In genomic region chr4:77349796-77350195, GRCh38 we compare ENCODE assay signal across 25 cellular contexts.
DNase-seq lines count a peak whose midpoint lies in the region; ATAC-seq, FAIRE-seq and TF ChIP-seq lines count a peak whose summit lies in the region.
"Had no signal": no experiment of that assay in that cellular context is flagged by ENCODE, and none has a peak within 500 bp of the region (broad histone marks: within the 10 kb centered on the region; RNA-seq: fewer than 3 reads in every experiment).

No MANE protein-coding gene starts in this region.

- ATAC-seq in HG03342 (IDR thresholded peaks at IDR 0.05; ENCODE audit: unreplicated experiment), result no peak
- ATAC-seq: activated CD8-positive, alpha-beta T cell treated with anti-CD3 and anti-CD28 coated beads for 36 hours; natural killer cell; pancreas; stimulated activated naive B cell treated with anti-CD40 and anti-IgM and Interleukin-4, amounts not matched to agents 10 μg/mL and 1 μg/mL and 100 μg/mL, for 72 hours had no signal

- no TSS peak for BruUV-seq in MCF 10A (replicated peaks; lab: Mats Ljungman, UMichigan)

- H3K4me1 ChIP-seq in breast epithelium, result no peaks in the 10 kb centered on the region
- H3K4me1 ChIP-seq: sigmoid colon, thyroid gland had no signal

- DNase-seq in MCF 10A (ENCODE audit: unreplicated experiment) (peak; percentile 33), breast epithelium (ENCODE audit: low spot score in 2 of 2) (no peak), NCI-H748 (lab: John Stamatoyannopoulos, UW; ENCODE audit: unreplicated experiment) (peak; percentile 82), bronchial epithelial cell (ENCODE audit: low read depth) (peak; percentile 96), stromal cell of bone marrow (ENCODE audit: low read depth) (peak; percentile 32), SIG-M5 treated with dmso at 0.1 percent for 504 hours (lab: John Stamatoyannopoulos, UW; ENCODE audit: unreplicated experiment) (no peak), NCI-H2107 (lab: John Stamatoyannopoulos, UW) (no peak)
- DNase-seq: activated B cell treated with CpG ODN at 0.5 μM for 24 hours; activated CD8-positive, alpha-beta T cell treated with anti-CD3 and anti-CD28 coated beads for 36 hours; activated naive CD4-positive, alpha-beta T cell treated with Interleukin-2 at 50 U/mL for 16 hours; activated T-cell treated with anti-CD3 and anti-CD28 coated beads, Interleukin-2, amount 50 U/mL, for 24 hours; aorta; KBM-7; natural killer cell; NCI-H2081 treated with DMSO at 0.1 percent for 48 hours; NCI-H526; pancreas; PC-9; sigmoid colon; stimulated activated naive B cell treated with anti-CD40 and anti-IgM and Interleukin-4, amounts not matched to agents 10 μg/mL and 1 μg/mL and 100 μg/mL, for 72 hours; thyroid gland had no signal

- no peak overlapping the region for H3K4me3 Mint-ChIP-seq in MCF 10A (ENCODE audit: unreplicated experiment)
- H3K4me3 Mint-ChIP-seq: activated B cell treated with CpG ODN at 0.5 μM for 24 hours; activated CD8-positive, alpha-beta T cell treated with anti-CD3 and anti-CD28 coated beads for 36 hours; activated T-cell treated with anti-CD3 and anti-CD28 coated beads, Interleukin-2, amount 50 U/mL, for 24 hours; CD14-positive monocyte; central memory CD8-positive, alpha-beta T cell; mesothelial cell of epicardium; natural killer cell; stimulated activated naive B cell treated with anti-CD40 and anti-IgM and Interleukin-4, amounts not matched to agents 10 μg/mL and 1 μg/mL and 100 μg/mL, for 72 hours had no signal

- intact Hi-C loops in MCF 10A (cut with micrococcal nuclease) (no loop called here), breast epithelium (cut with DNase I; ENCODE audit: low total_unique reads) (no loop called here)

- CTCF ChIA-PET in MCF 10A (lab: Yijun Ruan, JAX), result interaction anchor here (0.5 to 10.4 kb wide), 3 partner anchors 9 to 253 kb away, joined by 4 to 84 read pairs (median 30); no protein-coding TSS in a partner anchor

- peak; percentile 55 for FAIRE-seq in bronchial epithelial cell (lab: Jason Lieb, UNC)
- FAIRE-seq: pancreas had no signal

- POLR2A ChIA-PET in MCF 10A (lab: Yijun Ruan, JAX), result no interaction called here

- TF ChIP-seq CTCF in MCF 10A (IDR thresholded peaks at IDR 0.05; ENCODE audit: unreplicated experiment), result no peak
- TF ChIP-seq CTCF in breast epithelium (IDR thresholded peaks at IDR 0.05), result no peak
- TF ChIP-seq CTCF in bronchial epithelial cell (IDR thresholded peaks at IDR 0.05; ENCODE audit: insufficient read depth, low read length, severe bottlenecking), result no peak

- H3K36me3 ChIP-seq in breast epithelium (no peaks in the 10 kb centered on the region), bronchial epithelial cell (ENCODE audit: control insufficient read depth, insufficient read depth, low read length) (no peaks in the 10 kb centered on the region)
- H3K36me3 ChIP-seq: pancreas, sigmoid colon, thyroid gland had no signal

- no peak overlapping the region for H3K27ac ChIP-seq in breast epithelium
- H3K27ac ChIP-seq: pancreas, PC-9, sigmoid colon, thyroid gland had no signal

- peaks cover 9% of the 10 kb centered on the region for H3K4me1 Mint-ChIP-seq in MCF 10A (ENCODE audit: insufficient read depth, unreplicated experiment)
- H3K4me1 Mint-ChIP-seq: central memory CD8-positive, alpha-beta T cell; mesothelial cell of epicardium; natural killer cell had no signal

- no peak for TF ChIP-seq POLR2A in breast epithelium (IDR thresholded peaks at IDR 0.05)

- H3K36me3 Mint-ChIP-seq in MCF 10A (ENCODE audit: insufficient read depth, unreplicated experiment), result no peaks in the 10 kb centered on the region
- H3K36me3 Mint-ChIP-seq: CD14-positive monocyte; mesothelial cell of epicardium; natural killer cell; stimulated activated naive B cell treated with anti-CD40 and anti-IgM and Interleukin-4, amounts not matched to agents 10 μg/mL and 1 μg/mL and 100 μg/mL, for 72 hours had no signal

- H3K9me3 ChIP-seq in breast epithelium, result no peaks in the 10 kb centered on the region
- H3K9me3 ChIP-seq: pancreas, sigmoid colon, thyroid gland had no signal

- no peaks in the 10 kb centered on the region for H3K9me3 Mint-ChIP-seq in MCF 10A (ENCODE audit: unreplicated experiment)
- H3K9me3 Mint-ChIP-seq: activated B cell treated with CpG ODN at 0.5 μM for 24 hours; activated CD8-positive, alpha-beta T cell treated with anti-CD3 and anti-CD28 coated beads for 36 hours; activated T-cell treated with anti-CD3 and anti-CD28 coated beads, Interleukin-2, amount 50 U/mL, for 24 hours; central memory CD8-positive, alpha-beta T cell; mesothelial cell of epicardium; natural killer cell; stimulated activated naive B cell treated with anti-CD40 and anti-IgM and Interleukin-4, amounts not matched to agents 10 μg/mL and 1 μg/mL and 100 μg/mL, for 72 hours had no signal

- no peaks in the 10 kb centered on the region for H3K27me3 ChIP-seq in breast epithelium
- no peaks in the 10 kb centered on the region for H3K27me3 ChIP-seq in bronchial epithelial cell (ENCODE audit: control insufficient read depth, insufficient read depth, low read length)
- H3K27me3 ChIP-seq: pancreas, sigmoid colon, thyroid gland had no signal

- H3K27me3 Mint-ChIP-seq in MCF 10A (ENCODE audit: insufficient read depth, unreplicated experiment), result no peaks in the 10 kb centered on the region
- H3K27me3 Mint-ChIP-seq: stimulated activated naive B cell treated with anti-CD40 and anti-IgM and Interleukin-4, amounts not matched to agents 10 μg/mL and 1 μg/mL and 100 μg/mL, for 72 hours had no signal

- no peak overlapping the region for H3K4me3 ChIP-seq in breast epithelium
- H3K4me3 ChIP-seq in bronchial epithelial cell (ENCODE audit: low read depth, low read length), result no peak overlapping the region
- H3K4me3 ChIP-seq: pancreas, PC-9, sigmoid colon, thyroid gland had no signal

- H3K27ac Mint-ChIP-seq in MCF 10A (ENCODE audit: low read depth, unreplicated experiment), result peak overlapping the region; percentile 39
- H3K27ac Mint-ChIP-seq: activated B cell treated with CpG ODN at 0.5 μM for 24 hours; activated CD8-positive, alpha-beta T cell treated with anti-CD3 and anti-CD28 coated beads for 36 hours; activated T-cell treated with anti-CD3 and anti-CD28 coated beads, Interleukin-2, amount 50 U/mL, for 24 hours; CD14-positive monocyte; mesothelial cell of epicardium; natural killer cell; stimulated activated naive B cell treated with anti-CD40 and anti-IgM and Interleukin-4, amounts not matched to agents 10 μg/mL and 1 μg/mL and 100 μg/mL, for 72 hours had no signal

Comparison
In these comparisons a context has a peak if more than half of its experiments do, and no peak if none do; other contexts are left out.
1. DNase-seq: peak in MCF 10A (single experiment), NCI-H748 (single experiment), bronchial epithelial cell (single experiment) and stromal cell of bone marrow (single experiment); none in breast epithelium (0 of 2), SIG-M5 treated with dmso at 0.1 percent for 504 hours (single experiment) and NCI-H2107 (single experiment).